ENCODE assay signal across 1 cellular context in the genomic region with DNA sequence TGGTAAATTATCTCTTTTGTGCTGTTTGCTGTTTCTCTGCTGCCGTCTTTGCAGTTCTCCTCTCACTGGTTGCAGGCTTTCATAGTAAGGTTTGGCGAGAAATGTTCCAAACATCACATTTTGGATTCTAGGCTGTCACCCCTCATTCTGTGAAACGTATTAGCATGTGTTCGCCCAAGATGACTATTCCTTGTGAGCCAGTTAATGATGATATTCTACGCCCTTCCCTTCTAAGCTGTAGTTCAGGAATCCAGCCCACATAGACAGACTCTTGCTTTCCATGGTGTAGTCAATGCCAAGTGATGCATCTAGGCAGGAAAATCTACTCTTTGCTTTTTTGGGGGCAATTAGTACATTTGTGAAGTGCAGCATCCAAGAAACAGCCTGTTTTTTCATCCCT.
A peak's percentile ranks its signal among the peaks of the same experiment; 100 is the strongest.
TF ChIP-seq lines count a peak whose summit lies in the region.

No MANE protein-coding gene starts in this region.

TF ChIP-seq in GM12878, 131 proteins besides CTCF, POLR2A, EP300 and RAD21:
- TF ChIP-seq POLR2AphosphoS5 (IDR thresholded peaks at IDR 0.05; ENCODE audit: low read length) (0 out of 2 replicates have a peak, but pooled peaks have one; percentile 30), KDM1A (IDR thresholded peaks at IDR 0.05; ENCODE audit: borderline replicate concordance) (no peak)
- TF ChIP-seq, protein P1, sequence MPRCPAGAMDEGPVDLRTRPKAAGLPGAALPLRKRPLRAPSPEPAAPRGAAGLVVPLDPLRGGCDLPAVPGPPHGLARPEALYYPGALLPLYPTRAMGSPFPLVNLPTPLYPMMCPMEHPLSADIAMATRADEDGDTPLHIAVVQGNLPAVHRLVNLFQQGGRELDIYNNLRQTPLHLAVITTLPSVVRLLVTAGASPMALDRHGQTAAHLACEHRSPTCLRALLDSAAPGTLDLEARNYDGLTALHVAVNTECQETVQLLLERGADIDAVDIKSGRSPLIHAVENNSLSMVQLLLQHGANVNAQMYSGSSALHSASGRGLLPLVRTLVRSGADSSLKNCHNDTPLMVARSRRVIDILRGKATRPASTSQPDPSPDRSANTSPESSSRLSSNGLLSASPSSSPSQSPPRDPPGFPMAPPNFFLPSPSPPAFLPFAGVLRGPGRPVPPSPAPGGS (IDR thresholded peaks at IDR 0.05; ENCODE audit: borderline replicate concordance, insufficient read depth, low read depth, low read length, poor library complexity, severe bottlenecking): peak; percentile 33
- TF ChIP-seq, protein P2, sequence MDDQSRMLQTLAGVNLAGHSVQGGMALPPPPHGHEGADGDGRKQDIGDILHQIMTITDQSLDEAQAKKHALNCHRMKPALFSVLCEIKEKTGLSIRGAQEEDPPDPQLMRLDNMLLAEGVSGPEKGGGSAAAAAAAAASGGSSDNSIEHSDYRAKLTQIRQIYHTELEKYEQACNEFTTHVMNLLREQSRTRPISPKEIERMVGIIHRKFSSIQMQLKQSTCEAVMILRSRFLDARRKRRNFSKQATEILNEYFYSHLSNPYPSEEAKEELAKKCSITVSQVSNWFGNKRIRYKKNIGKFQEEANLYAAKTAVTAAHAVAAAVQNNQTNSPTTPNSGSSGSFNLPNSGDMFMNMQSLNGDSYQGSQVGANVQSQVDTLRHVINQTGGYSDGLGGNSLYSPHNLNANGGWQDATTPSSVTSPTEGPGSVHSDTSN (IDR thresholded peaks at IDR 0.05; ENCODE audit: insufficient replicate concordance, low read depth, low read length): peak; percentile 6
